In genomic region chr12:101280006-101280505, GRCh38 we compare ENCODE assay signal across 8 cellular contexts. TPM values are rescaled to one million over a fixed set of nuclear protein-coding genes. Genes with fewer than 3 reads are reported as not detected.
DNase-seq lines count a peak whose midpoint lies in the region; ATAC-seq and TF ChIP-seq lines count a peak whose summit lies in the region.

Gene UTP20, plus strand, starts transcription at chr12:101280105. Its CDS starts 178 bp downstream, at chr12:101280283.

- peak within 1 kb of the TSS; percentile 96 for H3K4me3 Mint-ChIP-seq in activated naive CD4-positive, alpha-beta T cell treated with anti-CD3 and anti-CD28 coated beads, Interleukin-2, amount 50 U/mL, for 24 hours

- intact Hi-C loops in testis (cut with DNase I; ENCODE audit: low total_unique reads), result no loop called here

- ATAC-seq in HG02610 (IDR thresholded peaks at IDR 0.05; ENCODE audit: unreplicated experiment), result peak; percentile 99

- TF ChIP-seq CTCF in osteoblast (IDR thresholded peaks at IDR 0.05; ENCODE audit: extremely low read depth, low read depth, low read length) (no peak), testis (IDR thresholded peaks at IDR 0.05) (peak in 2 of 3 experiments; percentile 8 to 9)

- peak; percentile 63 for TF ChIP-seq POLR2A in GM10847 (IDR thresholded peaks at IDR 0.05; ENCODE audit: extremely low read depth, insufficient read length)
- TF ChIP-seq POLR2A in testis (IDR thresholded peaks at IDR 0.05), result no peak

- H3K4me1 ChIP-seq in osteoblast (ENCODE audit: insufficient read depth, low read length) (peaks cover 8% of the 10 kb centered on the region), testis (peaks cover 8% of the 10 kb centered on the region)

- H3K79me2 ChIP-seq in osteoblast (ENCODE audit: insufficient read depth, low read length), result peaks cover 20% of the 10 kb centered on the region

- peak within 1 kb of the TSS; percentile 69 for H3K27ac ChIP-seq in osteoblast (ENCODE audit: low read depth, low read length)
- H3K27ac ChIP-seq in testis, result peak within 1 kb of the TSS; percentile 28 to 56

- H3K4me1 Mint-ChIP-seq in activated naive CD4-positive, alpha-beta T cell treated with anti-CD3 and anti-CD28 coated beads, Interleukin-2, amount 50 U/mL, for 24 hours, result peaks cover 21% of the 10 kb centered on the region

- H3K27ac Mint-ChIP-seq in activated naive CD4-positive, alpha-beta T cell treated with anti-CD3 and anti-CD28 coated beads, Interleukin-2, amount 50 U/mL, for 24 hours, result peak within 1 kb of the TSS; percentile 87

- peak within 1 kb of the TSS; percentile 100 for H2AFZ ChIP-seq in osteoblast (ENCODE audit: low read length)

- peaks cover 4% of the 10 kb centered on the region for H3K27me3 Mint-ChIP-seq in activated naive CD4-positive, alpha-beta T cell treated with anti-CD3 and anti-CD28 coated beads, Interleukin-2, amount 50 U/mL, for 24 hours

- H3K36me3 ChIP-seq in osteoblast (ENCODE audit: insufficient read depth, low read length) (peaks cover 5% of the 10 kb centered on the region), testis (ENCODE audit: low read depth, missing control alignments) (no peaks in the 10 kb centered on the region)

- H3K27me3 ChIP-seq in osteoblast (ENCODE audit: insufficient read depth, low read length) (no peaks in the 10 kb centered on the region), testis (no peaks in the 10 kb centered on the region)

- DNase-seq in NCI-H1092 (lab: John Stamatoyannopoulos, UW) (peak; percentile 79), SKM-1 (lab: John Stamatoyannopoulos, UW; ENCODE audit: unreplicated experiment) (peak; percentile 53), glomerular visceral epithelial cell (ENCODE audit: extremely low spot score) (peak; percentile 88), osteoblast (ENCODE audit: insufficient read length, low spot score, missing footprints) (peak; percentile 85), testis (peak; percentile 96)

- H3K4me3 ChIP-seq in osteoblast (ENCODE audit: insufficient read depth, low read length), result peak within 1 kb of the TSS; percentile 93
- H3K4me3 ChIP-seq in testis, result peak within 1 kb of the TSS; percentile 94 to 95

- peaks cover 10% of the 10 kb centered on the region for H3K36me3 Mint-ChIP-seq in activated naive CD4-positive, alpha-beta T cell treated with anti-CD3 and anti-CD28 coated beads, Interleukin-2, amount 50 U/mL, for 24 hours

- 0% methylated on average over 29 to 34 of the region's 34 CpGs for WGBS in testis, 2 donors

- H3K4me2 ChIP-seq in osteoblast (ENCODE audit: insufficient read depth, low read length), result peak within 1 kb of the TSS; percentile 99

- no peaks in the 10 kb centered on the region for H3K9me3 Mint-ChIP-seq in activated naive CD4-positive, alpha-beta T cell treated with anti-CD3 and anti-CD28 coated beads, Interleukin-2, amount 50 U/mL, for 24 hours

- no peaks in the 10 kb centered on the region for H4K20me1 ChIP-seq in osteoblast (ENCODE audit: insufficient read depth, low read length)

- H3K9me3 ChIP-seq in osteoblast (ENCODE audit: low read depth, low read length) (no peaks in the 10 kb centered on the region), testis (no peaks in the 10 kb centered on the region)

RNA-seq across cellular contexts. Expression of gene UTP20, which starts in this region (rescaled TPM):
- total RNA-seq in osteoblast (18.3 and 18.8 TPM in 2 replicates), testis (10 to 100 TPM; 29.2 to 31.7 TPM)
- 12.7 TPM for polyA plus RNA-seq in testis (ENCODE audit: insufficient read depth, low read depth, low replicate concordance)

Comparison
In these comparisons a context has a peak if more than half of its experiments do, and no peak if none do; other contexts are left out.
1. Peak in every context shown above with its lines: DNase-seq, ATAC-seq, H3K4me3 ChIP-seq and H3K27ac ChIP-seq.